In genomic region chr15:29870495-29871151, GRCh38 we compare ENCODE assay signal across 10 cellular contexts. TPM values are rescaled to one million over a fixed set of nuclear protein-coding genes. Genes with fewer than 3 reads are reported as not detected.
DNase-seq lines count a peak whose midpoint lies in the region; ATAC-seq and TF ChIP-seq lines count a peak whose summit lies in the region.
"Had no signal": no experiment of that assay in that cellular context is flagged by ENCODE, and none has a peak within 500 bp of the region (broad histone marks: within the 10 kb centered on the region; RNA-seq: fewer than 3 reads in every experiment).

No MANE protein-coding gene starts in this region.

- DNase-seq in Right ventricle myocardium inferior (ENCODE audit: missing footprints) = no peak
- no peak for DNase-seq in cardiac septum (ENCODE audit: low spot score)
- peak in 36 of 42 donors; percentile 34 to 81 (median 54) for DNase-seq in head of caudate nucleus
- no peak for DNase-seq in omental fat pad (ENCODE audit: low spot score)
- DNase-seq in aorta = no peak
- no peak for DNase-seq in GM13977 (ENCODE audit: low spot score)
- DNase-seq in activated CD8-positive, alpha-beta memory T cell treated with anti-CD3 and anti-CD28 coated beads for 24 hours = no peak
- no peak for DNase-seq in activated effector memory CD4-positive, alpha-beta T cell treated with anti-CD3 and anti-CD28 coated beads, Interleukin-2, amount 50 U/mL, for 16 hours
- DNase-seq: activated CD4-positive, alpha-beta T cell treated with anti-CD3 and anti-CD28 coated beads for 1 hour; stimulated activated CD4-positive, alpha-beta T cell treated with anti-CD3 and anti-CD28 coated beads, Interleukin-4, amount 100 ng/mL, for 4 hours had no signal

- 36 to 49% methylated on average over 11 of the region's 11 CpGs for WGBS in aorta, 2 donors

- intact Hi-C loops in Right ventricle myocardium inferior (cut with DNase I) = loop anchor here (5.0 to 10.0 kb wide), 2 partner anchors 43 to 54 kb away; no protein-coding TSS in a partner anchor
- intact Hi-C loops in cardiac septum (cut with DNase I) = loop anchor here (2.0 to 5.0 kb wide), 2 partner anchors 33 to 50 kb away; no protein-coding TSS in a partner anchor
- intact Hi-C loops in head of caudate nucleus (cut with DNase I) = no loop called here
- intact Hi-C loops in aorta (cut with DNase I) = loop anchor here (5.0 kb wide), 1 partner anchor 48 kb away; the partner anchor contains the start of gene TJP1 (in 2 of the 2)

- H3K36me3 ChIP-seq in aorta (ENCODE audit: control insufficient read depth in 1 of 2, insufficient read depth in 2 of 2, low read length in 1 of 2) = no peaks in the 10 kb centered on the region

- H3K4me3 ChIP-seq in aorta (ENCODE audit: low read length in 2 of 2) = no peak overlapping the region

- TF ChIP-seq CTCF in omental fat pad (IDR thresholded peaks at IDR 0.05) (no peak), GM13977 (IDR thresholded peaks at IDR 0.05; ENCODE audit: extremely low read depth, insufficient read depth, missing control alignments) (no peak)

- no peaks in the 10 kb centered on the region for H3K9me3 ChIP-seq in aorta (ENCODE audit: control insufficient read depth, low read length)

- in situ Hi-C loops in GM13977 (cut with MboI; ENCODE audit: low pct_unique_long_range_greater_than_20kb, low sequenced_read_pairs, unreplicated experiment) = no loop called here

- peak overlapping the region in 1 of 2 donors; percentile 86 for H3K27ac ChIP-seq in aorta (ENCODE audit: low read depth in 1 of 2, low read length in 2 of 2)

- peak; percentile 66 for ATAC-seq in Right ventricle myocardium inferior
- peak; percentile 49 for ATAC-seq in omental fat pad (ENCODE audit: low FRiP score)
- peak; percentile 65 for ATAC-seq in aorta (ENCODE audit: low FRiP score)

- peaks cover under 1 to 6% of the 10 kb centered on the region in 2 donors for H3K4me1 ChIP-seq in aorta (ENCODE audit: control insufficient read depth in 1 of 2, insufficient read depth in 2 of 2, low read length in 2 of 2)

- H3K27me3 ChIP-seq in aorta (ENCODE audit: control insufficient read depth in 1 of 2, insufficient read depth in 2 of 2, low read length in 1 of 2) = no peaks in the 10 kb centered on the region

RNA-seq across cellular contexts. Expression of gene TJP1, which starts 48.4 kb away (rescaled TPM):
- total RNA-seq in Right ventricle myocardium inferior (111 TPM), cardiac septum (138 TPM), omental fat pad (100 to 1,000 TPM in 1 of 4 donors, 10 to 100 TPM in 3; 88.0 to 165 (median 93.9) TPM), aorta (100 to 1,000 TPM; 120 to 141 TPM)
- polyA plus RNA-seq in aorta = 10 to 100 TPM; 17.4 to 23.3 TPM

Comparison
In these comparisons a context has a peak if more than half of its experiments do, and no peak if none do; other contexts are left out.
1. DNase-seq: peak in head of caudate nucleus (36 of 42); none in Right ventricle myocardium inferior (single experiment), cardiac septum (single experiment), omental fat pad (single experiment), aorta (0 of 2), GM13977 (single experiment), activated CD8-positive, alpha-beta memory T cell treated with anti-CD3 and anti-CD28 coated beads for 24 hours (single experiment) and activated effector memory CD4-positive, alpha-beta T cell treated with anti-CD3 and anti-CD28 coated beads, Interleukin-2, amount 50 U/mL, for 16 hours (single experiment).
2. Peak in every context shown above with its lines, with median percentiles within 50 percentile points of each other: ATAC-seq.